8 cellular contexts compared by ENCODE assay signal in genomic region chr1:155084722-155085503, GRCh38. TPM values are rescaled to one million over a fixed set of nuclear protein-coding genes. Genes with fewer than 3 reads are reported as not detected.
A peak's percentile ranks its signal among the peaks of the same experiment; 100 is the strongest.
DNase-seq lines count a peak whose midpoint lies in the region; ATAC-seq, FAIRE-seq and TF ChIP-seq lines count a peak whose summit lies in the region.

No MANE protein-coding gene starts in this region.

- H3K9me3 ChIP-seq in upper lobe of right lung: no peaks in the 10 kb centered on the region

- peaks cover 45% of the 10 kb centered on the region for H3K27me3 ChIP-seq in upper lobe of right lung

- FAIRE-seq in GM12892 (lab: Jason Lieb, UNC): peak; percentile 99

- H3K4me3 ChIP-seq in upper lobe of right lung: peak overlapping the region; percentile 80

- H3K27ac ChIP-seq in upper lobe of right lung: peak overlapping the region; percentile 80

- intact Hi-C loops in left cardiac atrium (cut with DNase I) (loop anchor here in 1 of 2 donors (5.0 kb wide), 1 partner anchor 38 kb away; no protein-coding TSS in a partner anchor), posterior vena cava (cut with DNase I) (loop anchor here in 1 of 2 donors (2.0 kb wide), 1 partner anchor 40 kb away; no protein-coding TSS in a partner anchor), upper lobe of right lung (cut with DNase I) (no loop called here)

- ATAC-seq in HG02870 (IDR thresholded peaks at IDR 0.05; ENCODE audit: unreplicated experiment) (peak; percentile 72), left cardiac atrium (peak; percentile 92 to 93), upper lobe of right lung (peak; percentile 89)

- DNase-seq in GM12892 (ENCODE audit: insufficient read length) (peak; percentile 96), NCI-H1436 treated with DMSO at 0.1 percent for 48 hours (lab: John Stamatoyannopoulos, UW) (peak; percentile 76), T follicular helper cell (ENCODE audit: low read depth) (peak; percentile 87), amniotic epithelial cell (ENCODE audit: low read depth) (peak; percentile 87), left cardiac atrium (peak; percentile 96), posterior vena cava (ENCODE audit: low spot score) (peak; percentile 97), upper lobe of right lung (peak; percentile 98)

- TF ChIP-seq POLR2A in GM12892 (IDR thresholded peaks at IDR 0.05; ENCODE audit: low read depth, low read length): no peak

- H3K4me1 ChIP-seq in upper lobe of right lung: peaks cover 42% of the 10 kb centered on the region

- peak; percentile 91 for TF ChIP-seq CTCF in upper lobe of right lung (IDR thresholded peaks at IDR 0.05)

- no peaks in the 10 kb centered on the region for H3K36me3 ChIP-seq in upper lobe of right lung

RNA-seq across cellular contexts. Expression of gene EFNA3, which starts 6.3 kb away (rescaled TPM):
- 4.3 TPM for polyA plus RNA-seq in GM12892 (2012; ENCODE audit: missing spikeins)
- total RNA-seq in left cardiac atrium (1 to 10 TPM; 1.1 to 1.4 TPM), posterior vena cava (1 to 10 TPM; 2.0 TPM), upper lobe of right lung (1.0 TPM)

RNA-seq across cellular contexts. Expression of gene EFNA4, which starts 21.4 kb away (rescaled TPM):
- 5.2 TPM for polyA plus RNA-seq in GM12892 (2012; ENCODE audit: missing spikeins)
- total RNA-seq in left cardiac atrium: 1 to 10 TPM; 2.5 to 2.7 TPM
- 1 to 10 TPM; 2.0 to 2.6 TPM for total RNA-seq in posterior vena cava
- 5.3 TPM for total RNA-seq in upper lobe of right lung

RNA-seq across cellular contexts. Expression of gene ADAM15, which starts 33.8 kb away (rescaled TPM):
- polyA plus RNA-seq in GM12892 (2012; ENCODE audit: missing spikeins): 6.3 TPM
- total RNA-seq in left cardiac atrium (100 to 1,000 TPM; 108 to 142 TPM), posterior vena cava (100 to 1,000 TPM; 146 to 178 TPM), upper lobe of right lung (163 TPM)

RNA-seq across cellular contexts. Expression of gene EFNA1, which starts 42.8 kb away (rescaled TPM):
- polyA plus RNA-seq in GM12892 (2012; ENCODE audit: missing spikeins): 0.36 TPM
- total RNA-seq in left cardiac atrium: 10 to 100 TPM; 33.3 to 39.1 TPM
- 10 to 100 TPM; 12.6 to 13.2 TPM for total RNA-seq in posterior vena cava
- total RNA-seq in upper lobe of right lung: 178 TPM

RNA-seq across cellular contexts. Expression of gene SLC50A1, which starts 50.7 kb away (rescaled TPM):
- polyA plus RNA-seq in GM12892 (2012; ENCODE audit: missing spikeins): 44.4 TPM
- 10 to 100 TPM; 12.2 to 13.0 TPM for total RNA-seq in left cardiac atrium
- total RNA-seq in posterior vena cava: 10 to 100 TPM; 24.5 TPM
- total RNA-seq in upper lobe of right lung: 44.7 TPM

Comparison
In these comparisons a context has a peak if more than half of its experiments do, and no peak if none do; other contexts are left out.
1. Peak in every context shown above with its lines: DNase-seq, ATAC-seq, H3K4me3 ChIP-seq and H3K27ac ChIP-seq.